27 cellular contexts compared by ENCODE assay signal in the genomic region with DNA sequence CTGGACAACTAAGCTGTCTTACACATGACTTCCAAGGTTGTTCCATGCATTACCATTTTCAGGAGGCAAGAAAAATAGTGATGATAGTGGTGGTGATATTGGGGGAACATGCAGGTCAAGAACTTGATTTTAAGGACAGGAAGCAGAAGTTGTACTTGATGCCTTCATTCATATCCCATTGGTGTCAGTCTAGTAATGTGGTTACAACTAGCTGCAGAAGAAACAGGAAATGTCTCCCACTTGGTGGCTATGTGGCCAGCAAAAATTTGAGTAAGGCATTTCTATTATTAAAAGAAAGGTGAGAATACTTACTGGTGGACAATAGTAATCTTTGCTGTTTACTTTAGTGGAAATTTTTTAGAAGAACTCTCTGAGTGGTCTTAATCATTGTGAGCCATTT.
DNase-seq lines count a peak whose midpoint lies in the region; ATAC-seq, FAIRE-seq and TF ChIP-seq lines count a peak whose summit lies in the region.
"Had no signal": no experiment of that assay in that cellular context is flagged by ENCODE, and none has a peak within 500 bp of the region (broad histone marks: within the 10 kb centered on the region; RNA-seq: fewer than 3 reads in every experiment).

No MANE protein-coding gene starts in this region.

- DNase-seq in GM13977 (ENCODE audit: low spot score): peak; percentile 37
- peak; percentile 36 for DNase-seq in GM20000 (ENCODE audit: low spot score)
- peak; percentile 15 for DNase-seq in MM.1S
- peak; percentile 7 for DNase-seq in GM12878 (ENCODE audit: low read depth, low spot score)
- no peak for DNase-seq in stimulated activated CD4-positive, alpha-beta T cell treated with anti-CD3 and anti-CD28 coated beads, Interleukin-2, amount 100 ng/mL, for 24 hours
- DNase-seq in ACHN: no peak
- DNase-seq: activated CD4-positive, alpha-beta memory T cell treated with anti-CD3 and anti-CD28 coated beads for 36 hours; activated gamma-delta T cell; activated T-cell treated with anti-CD3 and anti-CD28 coated beads for 4 hours; brain microvascular endothelial cell; CD4-positive, alpha-beta T cell; effector CD4-positive, alpha-beta T cell; GM23248; HFFc6; kidney; lower lobe of right lung; NCI-H1417; NCI-H2107; NCI-H446; NCI-H82; ovary; stimulated activated CD4-positive, alpha-beta T cell treated with anti-CD3 and anti-CD28 coated beads, Interleukin-4, amount 100 ng/mL, for 24 hours; stimulated activated naive CD4-positive, alpha-beta T cell treated with Interleukin-2 at 50 U/mL for 16 hours; thyroid gland had no signal

- no peaks in the 10 kb centered on the region for H3K79me2 ChIP-seq in MM.1S (ENCODE audit: low read length)
- no peaks in the 10 kb centered on the region for H3K79me2 ChIP-seq in GM12878 (ENCODE audit: control insufficient read depth, insufficient read depth, low read length)

- H3K9ac ChIP-seq in MM.1S (ENCODE audit: low read length) (no peak overlapping the region), GM12878 (ENCODE audit: control insufficient read depth, insufficient read depth, low read length) (no peak overlapping the region)
- H3K9ac ChIP-seq: GM23248 had no signal

- intact Hi-C loops in GM12878 (cut with micrococcal nuclease; ENCODE audit: unreplicated experiment): no loop called here

- TF ChIP-seq RAD21 in GM12878 (IDR thresholded peaks at IDR 0.05; ENCODE audit: insufficient read depth, low read depth, low read length): no peak

- no peaks in the 10 kb centered on the region for H3K9me2 ChIP-seq in MM.1S (replicated peaks; ENCODE audit: insufficient read depth, low read length)

- BruUV-seq in GM12878 (replicated peaks; lab: Mats Ljungman, UMichigan): no TSS peak

- no peaks in the 10 kb centered on the region for H3K27me3 ChIP-seq in MM.1S (replicated peaks; ENCODE audit: insufficient read depth, low read length)
- H3K27me3 ChIP-seq in GM12878 (replicated peaks in 1 of 2; ENCODE audit: control insufficient read depth in 2 of 2, insufficient read depth in 2 of 2, low read length in 1 of 2): no peaks in the 10 kb centered on the region
- H3K27me3 ChIP-seq: brain microvascular endothelial cell, ovary, thyroid gland had no signal

- H3K4me1 ChIP-seq in MM.1S (ENCODE audit: low read length) (no peaks in the 10 kb centered on the region), GM12878 (ENCODE audit: control insufficient read depth, insufficient read depth, low read length) (no peaks in the 10 kb centered on the region)
- H3K4me1 ChIP-seq: lower lobe of right lung, thyroid gland had no signal

- TF ChIP-seq CTCF in GM13977 (IDR thresholded peaks at IDR 0.05; ENCODE audit: extremely low read depth, insufficient read depth, missing control alignments) (no peak), GM20000 (IDR thresholded peaks at IDR 0.05; ENCODE audit: extremely low read depth, missing control alignments) (no peak), MM.1S (IDR thresholded peaks at IDR 0.05; ENCODE audit: low read length) (no peak), GM12878 (IDR thresholded peaks at IDR 0.05 in 2 of 3, conservative IDR thresholded peaks at IDR 0.05 in 1 of 3; ENCODE audit: control insufficient read depth in 2 of 3, extremely low read depth in 1 of 3, insufficient read depth in 1 of 3, low read depth in 3 of 3, low read length in 3 of 3) (no peak)

- H3K36me3 ChIP-seq in MM.1S (replicated peaks; ENCODE audit: insufficient read depth, low read length): no peaks in the 10 kb centered on the region
- H3K36me3 ChIP-seq in GM12878 (ENCODE audit: control insufficient read depth in 2 of 2, insufficient read depth in 2 of 2, low read length in 1 of 2): peaks cover 0 to 2% of the 10 kb centered on the region in 2 experiments; a peak in 2 of 4 replicates
- H3K36me3 ChIP-seq: ovary had no signal

- CTCF ChIA-PET in GM12878 (lab: Yijun Ruan, JAX): interaction anchor here (1.2 kb wide), 1 partner anchor 15 kb away, joined by 3 read pairs; no protein-coding TSS in a partner anchor

- H3K4me2 ChIP-seq in MM.1S (ENCODE audit: low read depth, low read length) (no peak overlapping the region), GM12878 (ENCODE audit: control insufficient read depth, insufficient read depth) (no peak overlapping the region)

- RAD21 ChIA-PET in GM12878 (lab: Charles Lee; ENCODE audit: unreplicated experiment): no interaction called here

- peak; percentile 18 for FAIRE-seq in GM12878 (lab: Jason Lieb, UNC)
- FAIRE-seq: kidney had no signal

- H3K27ac ChIP-seq in MM.1S (ENCODE audit: low read length): no peak overlapping the region
- H3K27ac ChIP-seq in GM12878 (ENCODE audit: control insufficient read depth, insufficient read depth): no peak overlapping the region
- H3K27ac ChIP-seq: brain microvascular endothelial cell, epithelial cell of prostate, GM23248, lower lobe of right lung, ovary, thyroid gland had no signal

- in situ Hi-C loops in GM13977 (cut with MboI; ENCODE audit: low pct_unique_long_range_greater_than_20kb, low sequenced_read_pairs, unreplicated experiment) (no loop called here), GM12878 (cut with MboI) (no loop called here), ACHN (cut with HindIII; ENCODE audit: low pct_ligation_motif_present, low pct_unique_long_range_greater_than_20kb, low sequenced_read_pairs) (no loop called here)

- SMC1A ChIA-PET in GM12878 (lab: Charles Lee; ENCODE audit: uncharacterized antibody, unreplicated experiment): no interaction called here

- no peak for TF ChIP-seq POLR2A in GM12878 (IDR thresholded peaks at IDR 0.05; ENCODE audit: low read depth, low read length)

- POLR2A ChIA-PET in GM12878 (lab: Charles Lee): no interaction called here

- TF ChIP-seq EP300 in GM12878 (IDR thresholded peaks at IDR 0.05; ENCODE audit: borderline replicate concordance in 1 of 2, control insufficient read depth in 1 of 2, low read depth in 2 of 2, low read length in 2 of 2): no peak

- no peaks in the 10 kb centered on the region for H3F3A ChIP-seq in MM.1S (ENCODE audit: insufficient read depth, low read length)

- no peaks in the 10 kb centered on the region for H4K20me1 ChIP-seq in MM.1S (ENCODE audit: insufficient read depth, low read length)
- H4K20me1 ChIP-seq in GM12878 (ENCODE audit: control insufficient read depth, insufficient read depth): no peaks in the 10 kb centered on the region

- H3K9me3 ChIP-seq in MM.1S (replicated peaks; ENCODE audit: insufficient read depth, low read length): no peaks in the 10 kb centered on the region
- peaks cover 7% of the 10 kb centered on the region; the same call in 2 of the 3 replicates for H3K9me3 ChIP-seq in GM12878 (replicated peaks; ENCODE audit: control insufficient read depth, insufficient read depth, low read length)
- H3K9me3 ChIP-seq: lower lobe of right lung, ovary, thyroid gland had no signal

- H3K4me3 ChIP-seq in MM.1S (ENCODE audit: low read length) (no peak overlapping the region), GM12878 (no peak overlapping the region)
- H3K4me3 ChIP-seq: GM23248, lower lobe of right lung, ovary, thyroid gland had no signal

- H2AFZ ChIP-seq in MM.1S (ENCODE audit: low read length) (no peak overlapping the region), GM12878 (ENCODE audit: control insufficient read depth, low read depth, low read length) (no peak overlapping the region)
- H2AFZ ChIP-seq: GM23248 had no signal

- no peak for ATAC-seq in GM12878
- no peak for ATAC-seq in GM19324 (IDR thresholded peaks at IDR 0.05; ENCODE audit: low FRiP score, unreplicated experiment)
- ATAC-seq: activated CD4-positive, CD25-positive, alpha-beta regulatory T cell treated with anti-CD3 and anti-CD28 coated beads, Interleukin-2, amount 50 U/mL, for 24 hours had no signal

TF ChIP-seq in GM12878, 131 proteins besides CTCF, POLR2A, EP300 and RAD21:
- TF ChIP-seq MTA3 (IDR thresholded peaks at IDR 0.05; ENCODE audit: borderline replicate concordance, low read length) (no peak), TCF12 (IDR thresholded peaks at IDR 0.05; ENCODE audit: low read depth, low read length) (no peak), SREBF1 (IDR thresholded peaks at IDR 0.05; ENCODE audit: low read length) (no peak), SPI1 (IDR thresholded peaks at IDR 0.05; ENCODE audit: borderline replicate concordance, insufficient read depth, low read depth, low read length) (peak; percentile 42; the same call in 1 of the 2 replicates), HDGF (IDR thresholded peaks at IDR 0.05) (no peak), ZBED1 (IDR thresholded peaks at IDR 0.05; ENCODE audit: borderline replicate concordance) (no peak), ZNF622 (IDR thresholded peaks at IDR 0.05) (no peak), RUNX3 (IDR thresholded peaks at IDR 0.05; ENCODE audit: low read length) (peak; percentile 79), IKZF2 (IDR thresholded peaks at IDR 0.05) (no peak), CEBPB (IDR thresholded peaks at IDR 0.05; ENCODE audit: borderline replicate concordance in 1 of 2, low read depth in 2 of 2, low read length in 2 of 2) (no peak)
TF ChIP-seq in GM12878: peak in this region for 2.

Comparison
In these comparisons a context has a peak if more than half of its experiments do, and no peak if none do; other contexts are left out.
1. DNase-seq: peak in GM13977 (single experiment), GM20000 (single experiment), MM.1S (single experiment) and GM12878 (single experiment); none in stimulated activated CD4-positive, alpha-beta T cell treated with anti-CD3 and anti-CD28 coated beads, Interleukin-2, amount 100 ng/mL, for 24 hours (0 of 2) and ACHN (single experiment).